8 cellular contexts compared by ENCODE assay signal in the genomic region with DNA sequence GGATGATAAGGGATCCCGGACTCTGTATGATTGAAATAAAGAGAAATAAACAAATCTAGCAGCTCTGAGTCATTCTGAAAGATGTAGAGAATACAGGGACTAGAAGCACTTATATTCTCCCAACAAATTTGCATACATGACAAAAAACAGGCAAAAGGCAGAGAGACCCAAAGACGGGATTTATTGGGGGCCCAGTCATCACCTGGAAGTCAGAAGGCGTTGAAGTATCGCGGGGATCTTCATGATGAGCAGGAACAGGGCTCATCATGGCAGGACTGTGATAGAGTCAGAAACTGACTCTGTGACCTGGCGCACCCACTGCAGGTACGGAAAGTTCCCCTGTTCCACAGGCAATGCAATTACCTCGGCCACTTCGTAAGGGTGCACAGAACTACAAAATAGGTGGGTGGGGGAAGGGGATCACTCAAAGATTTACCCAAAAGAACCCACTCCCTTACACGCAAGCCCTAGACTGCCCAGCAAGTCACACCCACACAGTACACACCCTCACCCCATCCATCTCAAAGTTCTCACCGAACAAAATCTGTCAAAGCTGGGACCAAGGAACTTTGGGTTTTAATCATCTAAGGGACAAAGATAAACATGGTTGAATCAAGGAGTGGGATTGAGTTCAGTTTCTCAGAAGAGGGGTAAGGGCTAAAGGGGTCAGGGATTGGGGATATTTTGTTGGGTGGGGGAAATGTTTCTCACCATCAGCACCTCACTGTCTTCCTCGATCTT. TPM values are rescaled to one million over a fixed set of nuclear protein-coding genes. Genes with fewer than 3 reads are reported as not detected.
DNase-seq lines count a peak whose midpoint lies in the region; ATAC-seq lines count a peak whose summit lies in the region.

No MANE protein-coding gene starts in this region.

- no peaks in the 10 kb centered on the region for H3K27me3 Mint-ChIP-seq in activated T-helper 1 cell treated with anti-CD3 and anti-CD28 coated beads, Interleukin-12 subunit alpha, Interleukin-12 subunit beta, Interleukin-2, Interleukin-4 antibody, amounts not matched to agents 30 ng/mL and 10 ng/mL and 1 ng/mL, durations not matched to agents 14 hours and 24 hours and 36 hours (ENCODE audit: insufficient read depth)
- H3K27me3 Mint-ChIP-seq in immature natural killer cell (ENCODE audit: low read depth in 3 of 3), result peaks cover 12 to 35% (median 22%) of the 10 kb centered on the region in 3 donors

- H3K4me1 ChIP-seq in thymus (ENCODE audit: control insufficient read depth, insufficient read depth, low read length), result peaks cover 36% of the 10 kb centered on the region

- intact Hi-C loops in activated T-helper 1 cell treated with anti-CD3 and anti-CD28 coated beads, Interleukin-12 subunit alpha, Interleukin-12 subunit beta, Interleukin-2, Interleukin-4 antibody, amounts not matched to agents 30 ng/mL and 10 ng/mL and 1 ng/mL, durations not matched to agents 14 hours and 24 hours and 36 hours (cut with micrococcal nuclease), result loop anchor here (2.0 to 10.0 kb wide), 5 partner anchors 14 to 1242 kb away; partner anchors contain the start of genes AGPAT1, BRD2, LEMD2 and PSMB8

- no peak overlapping the region for H3K27ac ChIP-seq in thymus (ENCODE audit: low read depth)

- H3K4me1 Mint-ChIP-seq in activated T-helper 1 cell treated with anti-CD3 and anti-CD28 coated beads, Interleukin-12 subunit alpha, Interleukin-12 subunit beta, Interleukin-2, Interleukin-4 antibody, amounts not matched to agents 30 ng/mL and 10 ng/mL and 1 ng/mL, durations not matched to agents 14 hours and 24 hours and 36 hours (ENCODE audit: low read depth), result peaks cover 76% of the 10 kb centered on the region
- peaks cover 70 to 80% of the 10 kb centered on the region in 2 donors for H3K4me1 Mint-ChIP-seq in immature natural killer cell

- peak overlapping the region; percentile 71 for H3K4me3 ChIP-seq in thymus (ENCODE audit: low read length)

- peaks cover 29% of the 10 kb centered on the region for H3K36me3 Mint-ChIP-seq in activated T-helper 1 cell treated with anti-CD3 and anti-CD28 coated beads, Interleukin-12 subunit alpha, Interleukin-12 subunit beta, Interleukin-2, Interleukin-4 antibody, amounts not matched to agents 30 ng/mL and 10 ng/mL and 1 ng/mL, durations not matched to agents 14 hours and 24 hours and 36 hours (ENCODE audit: low read depth)
- peaks cover 0 to 27% (median 3%) of the 10 kb centered on the region in 3 donors for H3K36me3 Mint-ChIP-seq in immature natural killer cell

- 84% methylated on average over 12 of the region's 12 CpGs for WGBS in thymus

- H3K27me3 ChIP-seq in thymus (ENCODE audit: control insufficient read depth, insufficient read depth), result no peaks in the 10 kb centered on the region

- no peaks in the 10 kb centered on the region for H3K9me3 ChIP-seq in thymus (ENCODE audit: control insufficient read depth)

- ATAC-seq in HG02588 (IDR thresholded peaks at IDR 0.05; ENCODE audit: unreplicated experiment) (no peak), esophagus mucosa (no peak)

- H3K27ac Mint-ChIP-seq in activated T-helper 1 cell treated with anti-CD3 and anti-CD28 coated beads, Interleukin-12 subunit alpha, Interleukin-12 subunit beta, Interleukin-2, Interleukin-4 antibody, amounts not matched to agents 30 ng/mL and 10 ng/mL and 1 ng/mL, durations not matched to agents 14 hours and 24 hours and 36 hours, result peak overlapping the region; percentile 96
- H3K27ac Mint-ChIP-seq in immature natural killer cell, result peak overlapping the region; percentile 97 to 100 (median 100)

- peak; percentile 58 for DNase-seq in activated CD8-positive, alpha-beta memory T cell treated with anti-CD3 and anti-CD28 coated beads, Interleukin-2, amount 50 U/mL, for 48 hours
- DNase-seq in activated CD8-positive, alpha-beta memory T cell treated with anti-CD3 and anti-CD28 coated beads, Interleukin-2, amount 50 U/mL, for 4 hours, result no peak
- no peak for DNase-seq in activated T-helper 1 cell treated with anti-CD3 and anti-CD28 coated beads, Interleukin-12 subunit alpha, Interleukin-12 subunit beta, Interleukin-2, Interleukin-4 antibody, amounts not matched to agents 30 ng/mL and 10 ng/mL and 1 ng/mL, durations not matched to agents 14 hours and 24 hours and 36 hours (ENCODE audit: low spot score)
- no peak for DNase-seq in immature natural killer cell
- no peak for DNase-seq in GM19240 (ENCODE audit: insufficient read length, low spot score)

- H3K36me3 ChIP-seq in thymus (ENCODE audit: control insufficient read depth, insufficient read depth), result peaks cover 44% of the 10 kb centered on the region

- H3K9me3 Mint-ChIP-seq in activated T-helper 1 cell treated with anti-CD3 and anti-CD28 coated beads, Interleukin-12 subunit alpha, Interleukin-12 subunit beta, Interleukin-2, Interleukin-4 antibody, amounts not matched to agents 30 ng/mL and 10 ng/mL and 1 ng/mL, durations not matched to agents 14 hours and 24 hours and 36 hours, result no peaks in the 10 kb centered on the region
- no peaks in the 10 kb centered on the region for H3K9me3 Mint-ChIP-seq in immature natural killer cell

- peak overlapping the region; percentile 95 for H3K4me3 Mint-ChIP-seq in activated T-helper 1 cell treated with anti-CD3 and anti-CD28 coated beads, Interleukin-12 subunit alpha, Interleukin-12 subunit beta, Interleukin-2, Interleukin-4 antibody, amounts not matched to agents 30 ng/mL and 10 ng/mL and 1 ng/mL, durations not matched to agents 14 hours and 24 hours and 36 hours
- H3K4me3 Mint-ChIP-seq in immature natural killer cell, result peak overlapping the region; percentile 94 to 96 (median 94)

RNA-seq across cellular contexts. Expression of gene CUTA, which starts 1.4 kb away (rescaled TPM):
- total RNA-seq in activated T-helper 1 cell treated with anti-CD3 and anti-CD28 coated beads, Interleukin-12 subunit alpha, Interleukin-12 subunit beta, Interleukin-2, Interleukin-4 antibody, amounts not matched to agents 30 ng/mL and 10 ng/mL and 1 ng/mL, durations not matched to agents 14 hours and 24 hours and 36 hours, result 131 and 137 TPM in 2 replicates
- polyA plus RNA-seq in immature natural killer cell, result 100 to 1,000 TPM; 367 to 404 (median 404) TPM
- 199 TPM for polyA plus RNA-seq in thymus
- total RNA-seq in esophagus mucosa, result 92.4 TPM

RNA-seq across cellular contexts. Expression of gene SYNGAP1, which starts 3.3 kb away (rescaled TPM):
- 37.1 and 56.6 TPM in 2 replicates for total RNA-seq in activated T-helper 1 cell treated with anti-CD3 and anti-CD28 coated beads, Interleukin-12 subunit alpha, Interleukin-12 subunit beta, Interleukin-2, Interleukin-4 antibody, amounts not matched to agents 30 ng/mL and 10 ng/mL and 1 ng/mL, durations not matched to agents 14 hours and 24 hours and 36 hours
- polyA plus RNA-seq in immature natural killer cell, result under 1 TPM; 0.02 to 0.32 (median 0.20) TPM
- polyA plus RNA-seq in thymus, result 26.7 TPM
- total RNA-seq in esophagus mucosa, result 7.1 TPM

RNA-seq across cellular contexts. Expression of gene PHF1, which starts 5.7 kb away (rescaled TPM):
- total RNA-seq in activated T-helper 1 cell treated with anti-CD3 and anti-CD28 coated beads, Interleukin-12 subunit alpha, Interleukin-12 subunit beta, Interleukin-2, Interleukin-4 antibody, amounts not matched to agents 30 ng/mL and 10 ng/mL and 1 ng/mL, durations not matched to agents 14 hours and 24 hours and 36 hours, result 28.7 and 38.8 TPM in 2 replicates
- polyA plus RNA-seq in immature natural killer cell (10 to 100 TPM; 22.7 to 36.5 (median 29.8) TPM), thymus (141 TPM)
- total RNA-seq in esophagus mucosa, result 13.4 TPM

RNA-seq across cellular contexts. Expression of gene KIFC1, which starts 24.9 kb away (rescaled TPM):
- 54.7 and 59.6 TPM in 2 replicates for total RNA-seq in activated T-helper 1 cell treated with anti-CD3 and anti-CD28 coated beads, Interleukin-12 subunit alpha, Interleukin-12 subunit beta, Interleukin-2, Interleukin-4 antibody, amounts not matched to agents 30 ng/mL and 10 ng/mL and 1 ng/mL, durations not matched to agents 14 hours and 24 hours and 36 hours
- polyA plus RNA-seq in immature natural killer cell (1 to 10 TPM in 2 of 3 donors, not detected in 1; 2.2 to 3.7 TPM), thymus (5.5 TPM)
- 19.0 TPM for total RNA-seq in esophagus mucosa

RNA-seq across cellular contexts. Expression of gene ZBTB9, which starts 37.8 kb away (rescaled TPM):
- total RNA-seq in activated T-helper 1 cell treated with anti-CD3 and anti-CD28 coated beads, Interleukin-12 subunit alpha, Interleukin-12 subunit beta, Interleukin-2, Interleukin-4 antibody, amounts not matched to agents 30 ng/mL and 10 ng/mL and 1 ng/mL, durations not matched to agents 14 hours and 24 hours and 36 hours, result 15.8 and 17.0 TPM in 2 replicates
- polyA plus RNA-seq in immature natural killer cell (1 to 10 TPM; 1.2 to 7.0 (median 3.0) TPM), thymus (9.0 TPM)
- total RNA-seq in esophagus mucosa, result 5.5 TPM
